20 cellular contexts compared by ENCODE assay signal in the genomic region with DNA sequence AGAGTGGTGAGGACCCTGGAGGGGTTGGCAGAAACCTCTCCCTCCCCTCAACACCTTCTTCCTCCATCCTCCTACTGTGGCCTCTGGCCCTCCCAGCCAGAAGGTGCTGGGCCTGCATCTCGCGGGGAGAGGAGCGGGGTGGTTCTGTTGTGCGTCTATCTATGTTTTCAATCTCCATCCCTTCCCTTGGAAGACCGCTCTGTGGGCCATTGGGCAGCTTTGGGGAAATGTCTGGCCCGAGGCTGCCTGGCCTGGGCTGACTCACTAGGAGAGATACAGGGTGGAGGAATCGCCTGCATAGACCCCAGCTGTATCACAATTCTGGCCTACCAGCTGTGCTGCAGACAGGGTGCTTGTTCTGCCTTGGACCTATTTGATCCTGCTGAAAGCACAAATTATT.
"Had no signal": no experiment of that assay in that cellular context is flagged by ENCODE, and none has a peak within 500 bp of the region (broad histone marks: within the 10 kb centered on the region; RNA-seq: fewer than 3 reads in every experiment).

No MANE protein-coding gene starts in this region.

- ATAC-seq: heart left ventricle; left ventricle myocardium superior; lower lobe of right lung; natural killer cell; pancreas; right lobe of liver; stimulated activated effector memory CD8-positive, alpha-beta T cell treated with anti-CD3 and anti-CD28 coated beads, Interleukin-12 subunit alpha, Interleukin-12 subunit beta, amount 100 ng/mL, for 72 hours had no signal

- H3K27ac Mint-ChIP-seq: memory B cell; natural killer cell; stimulated activated effector memory CD8-positive, alpha-beta T cell treated with anti-CD3 and anti-CD28 coated beads, Interleukin-12 subunit alpha, Interleukin-12 subunit beta, amount 100 ng/mL, for 72 hours had no signal

- H3K27me3 ChIP-seq: pancreas, right lobe of liver, thyroid gland, vagina had no signal

- DNase-seq: heart left ventricle; hippocampal formation; kidney glomerular epithelial cell; left ventricle myocardium superior; lower lobe of right lung; natural killer cell; pancreas; right lobe of liver; stimulated activated CD4-positive, alpha-beta T cell treated with anti-CD3 and anti-CD28 coated beads, Interleukin-2, amount 100 ng/mL, for 24 hours; stimulated activated CD4-positive, alpha-beta T cell treated with anti-CD3 and anti-CD28 coated beads, Interleukin-4, amount 100 ng/mL, for 24 hours; stimulated activated naive CD4-positive, alpha-beta T cell treated with Interleukin-2 at 50 U/mL for 16 hours; stomach; thyroid gland; trophoblast cell had no signal

- H3K9me3 Mint-ChIP-seq: memory B cell; natural killer cell; stimulated activated effector memory CD8-positive, alpha-beta T cell treated with anti-CD3 and anti-CD28 coated beads, Interleukin-12 subunit alpha, Interleukin-12 subunit beta, amount 100 ng/mL, for 72 hours had no signal

- H3K9me3 ChIP-seq: heart left ventricle, lower lobe of right lung, neutrophil, pancreas, right lobe of liver, stomach, thyroid gland, vagina had no signal

- H3K4me2 ChIP-seq: smooth muscle cell had no signal

- H3K36me3 Mint-ChIP-seq: memory B cell; natural killer cell; stimulated activated effector memory CD8-positive, alpha-beta T cell treated with anti-CD3 and anti-CD28 coated beads, Interleukin-12 subunit alpha, Interleukin-12 subunit beta, amount 100 ng/mL, for 72 hours had no signal

- H3K36me3 ChIP-seq: heart left ventricle, lower lobe of right lung, neutrophil, pancreas, right lobe of liver, stomach, thyroid gland, vagina had no signal

- H3K4me3 Mint-ChIP-seq: memory B cell; natural killer cell; stimulated activated effector memory CD8-positive, alpha-beta T cell treated with anti-CD3 and anti-CD28 coated beads, Interleukin-12 subunit alpha, Interleukin-12 subunit beta, amount 100 ng/mL, for 72 hours had no signal

- H3K27ac ChIP-seq: coronary artery, lower lobe of right lung, neutrophil, pancreas, thyroid gland, vagina had no signal

- H3K4me3 ChIP-seq: coronary artery, heart left ventricle, lower lobe of right lung, pancreas, right lobe of liver, smooth muscle cell, stomach, thyroid gland, vagina had no signal
